In genomic region chr19:36688058-36688457, GRCh38 we compare ENCODE assay signal across 8 cellular contexts. TPM values are rescaled to one million over a fixed set of nuclear protein-coding genes. Genes with fewer than 3 reads are reported as not detected.
DNase-seq lines count a peak whose midpoint lies in the region; ATAC-seq and TF ChIP-seq lines count a peak whose summit lies in the region.

No MANE protein-coding gene starts in this region.

- H3K4me3 ChIP-seq in Caco-2 (ENCODE audit: low read depth, low read length) = peak overlapping the region; percentile 93
- H3K4me3 ChIP-seq in OCI-LY1 (ENCODE audit: low read depth, low read length, poor library complexity, severe bottlenecking) = peak overlapping the region; percentile 91
- H3K4me3 ChIP-seq in epithelial cell of esophagus (ENCODE audit: low read length) = peak overlapping the region; percentile 84
- H3K4me3 ChIP-seq in ovary = peak overlapping the region; percentile 79

- H3K79me2 ChIP-seq in OCI-LY1 (ENCODE audit: insufficient read depth, low read length) = peaks cover 19% of the 10 kb centered on the region

- CTCF ChIA-PET in Caco-2 (lab: Charles Lee) = interaction anchor here (1.5 kb wide), 1 partner anchor 21 kb away, joined by 4 read pairs; the partner anchor contains the start of gene ZNF461

- POLR2A ChIA-PET in Caco-2 (lab: Charles Lee) = interaction anchor here (1.0 to 1.8 kb wide), 2 partner anchors 21 to 199 kb away, joined by 7 to 8 read pairs; partner anchors contain the start of genes ZNF461 and ZNF566

- peaks cover 62% of the 10 kb centered on the region for H3K36me3 Mint-ChIP-seq in Caco-2 (ENCODE audit: insufficient read depth, unreplicated experiment)

- no peaks in the 10 kb centered on the region for H3F3A ChIP-seq in OCI-LY1 (ENCODE audit: insufficient read depth, low read length)

- DNase-seq in Caco-2 (no peak), epithelial cell of esophagus (ENCODE audit: low read depth) (no peak), ovary (no peak), germinal center (ENCODE audit: low spot score) (no peak), NCI-H69 (lab: John Stamatoyannopoulos, UW) (no peak), middle frontal gyrus (ENCODE audit: extremely low spot score, low spot score) (no peak)

- TF ChIP-seq CTCF in Caco-2 (IDR thresholded peaks at IDR 0.05; ENCODE audit: insufficient read depth in 1 of 2, low read depth in 1 of 2, low read length in 1 of 2, severe bottlenecking in 1 of 2, unreplicated experiment in 1 of 2) (no peak), OCI-LY1 (IDR thresholded peaks at IDR 0.05; ENCODE audit: low read length) (no peak), epithelial cell of esophagus (IDR thresholded peaks at IDR 0.05; ENCODE audit: insufficient read depth, low read depth, low read length, missing control alignments) (no peak), ovary (IDR thresholded peaks at IDR 0.05) (no peak)

- H3K4me1 ChIP-seq in Caco-2 = no peaks in the 10 kb centered on the region
- peaks cover 18% of the 10 kb centered on the region for H3K4me1 ChIP-seq in OCI-LY1 (ENCODE audit: insufficient read depth, low read length, severe bottlenecking)
- peaks cover 4% of the 10 kb centered on the region for H3K4me1 ChIP-seq in ovary (ENCODE audit: insufficient read depth)

- H3K27me3 Mint-ChIP-seq in Caco-2 (ENCODE audit: insufficient read depth, unreplicated experiment) = no peaks in the 10 kb centered on the region

- no peaks in the 10 kb centered on the region for H3K27me3 ChIP-seq in Caco-2 (replicated peaks; ENCODE audit: control insufficient read depth, insufficient read depth, low read length)
- H3K27me3 ChIP-seq in OCI-LY1 (ENCODE audit: insufficient read depth, low read length) = no peaks in the 10 kb centered on the region
- no peaks in the 10 kb centered on the region for H3K27me3 ChIP-seq in ovary

- H3K27ac Mint-ChIP-seq in Caco-2 (ENCODE audit: unreplicated experiment) = peak overlapping the region; percentile 99

- H3K27ac ChIP-seq in OCI-LY1 (ENCODE audit: low read depth, low read length, poor library complexity, severe bottlenecking) = peak overlapping the region; percentile 8
- peak overlapping the region in 1 of 2 donors; percentile 7 for H3K27ac ChIP-seq in ovary

- no peaks in the 10 kb centered on the region for H4K20me1 ChIP-seq in OCI-LY1 (ENCODE audit: insufficient read depth, low read length)

- BruUV-seq in Caco-2 (replicated peaks; lab: Mats Ljungman, UMichigan) = no TSS peak

- TF ChIP-seq EP300 in ovary (IDR thresholded peaks at IDR 0.05) = no peak

- H3K4me1 Mint-ChIP-seq in Caco-2 (ENCODE audit: low read depth, unreplicated experiment) = peaks cover 8% of the 10 kb centered on the region

- peaks cover 11% of the 10 kb centered on the region for H3K9me3 ChIP-seq in Caco-2
- peaks cover 19% of the 10 kb centered on the region for H3K9me3 ChIP-seq in OCI-LY1 (ENCODE audit: low read length)
- H3K9me3 ChIP-seq in ovary = peaks cover 0 to 20% of the 10 kb centered on the region in 2 donors

- H3K4me2 ChIP-seq in OCI-LY1 (ENCODE audit: low read length) = peak overlapping the region; percentile 93

- peak overlapping the region; percentile 88 for H3K9ac ChIP-seq in OCI-LY1 (ENCODE audit: low read length)

- peaks cover 5% of the 10 kb centered on the region for H3K36me3 ChIP-seq in Caco-2 (ENCODE audit: control insufficient read depth, insufficient read depth, low read length)
- peaks cover 62% of the 10 kb centered on the region for H3K36me3 ChIP-seq in OCI-LY1 (ENCODE audit: insufficient read depth, low read length)
- H3K36me3 ChIP-seq in ovary = no peaks in the 10 kb centered on the region

- no peaks in the 10 kb centered on the region for H3K9me2 ChIP-seq in OCI-LY1 (ENCODE audit: low read depth, low read length)

- no peak overlapping the region for H2AFZ ChIP-seq in OCI-LY1 (ENCODE audit: low read length)

- ATAC-seq in HG03439 (IDR thresholded peaks at IDR 0.05; ENCODE audit: unreplicated experiment) = no peak

- no peak for TF ChIP-seq POLR2A in ovary (IDR thresholded peaks at IDR 0.05)

- peaks cover 22% of the 10 kb centered on the region for H3K9me3 Mint-ChIP-seq in Caco-2 (ENCODE audit: unreplicated experiment)

- intact Hi-C loops in Caco-2 (cut with micrococcal nuclease; ENCODE audit: unreplicated experiment) (loop anchor here (5.0 kb wide), 2 partner anchors 84 to 161 kb away; partner anchors contain the start of genes ZNF260 and ZNF850), ovary (cut with DNase I) (no loop called here)

- H3K4me3 Mint-ChIP-seq in Caco-2 (ENCODE audit: unreplicated experiment) = peak overlapping the region; percentile 94

- WGBS in ovary, 3 donors = 8 to 10% (median 10%) methylated on average over 9 of the region's 9 CpGs

RNA-seq across cellular contexts. Expression of gene ZNF567, which starts 0.6 kb away (rescaled TPM):
- total RNA-seq in Caco-2 (2022) (8.6 and 9.0 TPM in 2 replicates), ovary (10 to 100 TPM in 2 of 7 donors, 1 to 10 TPM in 5; 7.4 to 12.6 (median 9.0) TPM)
- 1 to 10 TPM; 4.3 to 8.4 TPM for polyA plus RNA-seq in ovary

RNA-seq across cellular contexts. Expression of gene ZNF461, which starts 21.4 kb away (rescaled TPM):
- total RNA-seq in Caco-2 (2022) (6.5 and 8.5 TPM in 2 replicates), ovary (10 to 100 TPM in 2 of 7 donors, 1 to 10 TPM in 5; 6.4 to 12.9 (median 9.1) TPM)
- polyA plus RNA-seq in ovary = 1 to 10 TPM; 4.7 to 9.9 TPM
